ENCODE assay signal across 4 cellular contexts in genomic region chr5:112693301-112693700, GRCh38.
"Had no signal": no experiment of that assay in that cellular context is flagged by ENCODE, and none has a peak within 500 bp of the region (broad histone marks: within the 10 kb centered on the region; RNA-seq: fewer than 3 reads in every experiment).

No MANE protein-coding gene starts in this region.

- DNase-seq: H9, HCEC 1CT, IMR-90 had no signal

- H3K4me2 ChIP-seq: GM23338 had no signal

- H3K4me3 ChIP-seq: GM23338 had no signal

- H2AFZ ChIP-seq: GM23338 had no signal

- ATAC-seq: GM23338 had no signal
